Comparison of ENCODE assay signal across 19 cellular contexts in genomic region chr1:103650305-103650704, GRCh38. TPM values are rescaled to one million over a fixed set of nuclear protein-coding genes. Genes with fewer than 3 reads are reported as not detected.
"Had no signal": no experiment of that assay in that cellular context is flagged by ENCODE, and none has a peak within 500 bp of the region (broad histone marks: within the 10 kb centered on the region; RNA-seq: fewer than 3 reads in every experiment).

No MANE protein-coding gene starts in this region.

RNA-seq across cellular contexts. Expression of gene AMY1A, which starts 5.3 kb away (rescaled TPM):
- total RNA-seq: activated naive CD4-positive, alpha-beta T cell treated with anti-CD3 and anti-CD28 coated beads for 36 hours; activated naive CD4-positive, alpha-beta T cell treated with anti-CD3 and anti-CD28 coated beads, Interleukin-2, amount 50 U/mL, for 72 hours; activated naive CD8-positive, alpha-beta T cell treated with anti-CD3 and anti-CD28 coated beads for 36 hours; activated naive CD8-positive, alpha-beta T cell treated with anti-CD3 and anti-CD28 coated beads, Interleukin-2, amount 10 ng/mL, durations not matched to agents 7 days and 5 days; activated T-cell treated with anti-CD3 and anti-CD28 coated beads, Interleukin-2, amount 50 U/mL, for 4 hours; activated T-cell treated with anti-CD3 and anti-CD28 coated beads, Interleukin-2, amount 50 U/mL, for 72 hours; activated T-helper 1 cell treated with anti-CD3 and anti-CD28 coated beads, Interleukin-12 subunit alpha, Interleukin-12 subunit beta, Interleukin-2, Interleukin-4 antibody, amounts not matched to agents 30 ng/mL and 10 ng/mL and 1 ng/mL, durations not matched to agents 14 hours and 24 hours and 36 hours; activated T-helper 17 cell treated with anti-CD3 and anti-CD28 coated beads, Interleukin-2, amount 50 U/mL, for 72 hours; activated T-helper 2 cell treated with anti-CD3 and anti-CD28 coated beads, Interferon-gamma antibody, Interleukin-2, Interleukin-4, amounts not matched to agents 10 μg/mL and 5 μg/mL and 100 μg/mL, durations not matched to agents 14 hours and 24 hours and 36 hours; adrenal gland; aorta; ascending aorta; astrocyte; body of pancreas; breast epithelium; cardiac muscle cell; cardiac septum; cerebellum had no signal

RNA-seq across cellular contexts. Expression of gene AMY2A, which starts 33.1 kb away (rescaled TPM):
- total RNA-seq: activated naive CD4-positive, alpha-beta T cell treated with anti-CD3 and anti-CD28 coated beads for 36 hours; activated naive CD4-positive, alpha-beta T cell treated with anti-CD3 and anti-CD28 coated beads, Interleukin-2, amount 50 U/mL, for 72 hours; activated naive CD8-positive, alpha-beta T cell treated with anti-CD3 and anti-CD28 coated beads for 36 hours; activated naive CD8-positive, alpha-beta T cell treated with anti-CD3 and anti-CD28 coated beads, Interleukin-2, amount 10 ng/mL, durations not matched to agents 7 days and 5 days; activated T-cell treated with anti-CD3 and anti-CD28 coated beads, Interleukin-2, amount 50 U/mL, for 72 hours; activated T-helper 1 cell treated with anti-CD3 and anti-CD28 coated beads, Interleukin-12 subunit alpha, Interleukin-12 subunit beta, Interleukin-2, Interleukin-4 antibody, amounts not matched to agents 30 ng/mL and 10 ng/mL and 1 ng/mL, durations not matched to agents 14 hours and 24 hours and 36 hours; activated T-helper 17 cell treated with anti-CD3 and anti-CD28 coated beads, Interleukin-2, amount 50 U/mL, for 72 hours; activated T-helper 2 cell treated with anti-CD3 and anti-CD28 coated beads, Interferon-gamma antibody, Interleukin-2, Interleukin-4, amounts not matched to agents 10 μg/mL and 5 μg/mL and 100 μg/mL, durations not matched to agents 14 hours and 24 hours and 36 hours; ascending aorta; astrocyte; bronchial epithelial cell; cardiac muscle cell; cardiac septum had no signal

RNA-seq across cellular contexts. Expression of gene AMY1B, which starts 45.7 kb away (rescaled TPM):
- total RNA-seq: activated naive CD4-positive, alpha-beta T cell treated with anti-CD3 and anti-CD28 coated beads for 36 hours; activated naive CD4-positive, alpha-beta T cell treated with anti-CD3 and anti-CD28 coated beads, Interleukin-2, amount 50 U/mL, for 72 hours; activated naive CD8-positive, alpha-beta T cell treated with anti-CD3 and anti-CD28 coated beads for 36 hours; activated naive CD8-positive, alpha-beta T cell treated with anti-CD3 and anti-CD28 coated beads, Interleukin-2, amount 10 ng/mL, durations not matched to agents 7 days and 5 days; activated T-cell treated with anti-CD3 and anti-CD28 coated beads, Interleukin-2, amount 50 U/mL, for 4 hours; activated T-cell treated with anti-CD3 and anti-CD28 coated beads, Interleukin-2, amount 50 U/mL, for 72 hours; activated T-helper 1 cell treated with anti-CD3 and anti-CD28 coated beads, Interleukin-12 subunit alpha, Interleukin-12 subunit beta, Interleukin-2, Interleukin-4 antibody, amounts not matched to agents 30 ng/mL and 10 ng/mL and 1 ng/mL, durations not matched to agents 14 hours and 24 hours and 36 hours; activated T-helper 17 cell treated with anti-CD3 and anti-CD28 coated beads, Interleukin-2, amount 50 U/mL, for 72 hours; activated T-helper 2 cell treated with anti-CD3 and anti-CD28 coated beads, Interferon-gamma antibody, Interleukin-2, Interleukin-4, amounts not matched to agents 10 μg/mL and 5 μg/mL and 100 μg/mL, durations not matched to agents 14 hours and 24 hours and 36 hours; adrenal gland; aorta; ascending aorta; astrocyte; body of pancreas; breast epithelium; bronchial epithelial cell; cardiac muscle cell; cardiac septum; cerebellum had no signal
